24 cellular contexts compared by ENCODE assay signal in genomic region chr3:197837282-197837681, GRCh38. TPM values are rescaled to one million over a fixed set of nuclear protein-coding genes. Genes with fewer than 3 reads are reported as not detected.
A peak's percentile ranks its signal among the peaks of the same experiment; 100 is the strongest.
DNase-seq lines count a peak whose midpoint lies in the region; ATAC-seq, FAIRE-seq and TF ChIP-seq lines count a peak whose summit lies in the region.
"Had no signal": no experiment of that assay in that cellular context is flagged by ENCODE, and none has a peak within 500 bp of the region (broad histone marks: within the 10 kb centered on the region; RNA-seq: fewer than 3 reads in every experiment).

No MANE protein-coding gene starts in this region.

- peaks cover 7 to 10% of the 10 kb centered on the region in 2 experiments for H3K79me1 ChIP-seq in IMR-90 (ENCODE audit: low read depth in 1 of 2, low read length in 2 of 2)

- peaks cover 33% of the 10 kb centered on the region for H3K36me3 ChIP-seq in IMR-90 (ENCODE audit: control insufficient read depth, insufficient read depth, low read length)
- H3K36me3 ChIP-seq in K562 (ENCODE audit: control insufficient read depth, insufficient read depth, low read length), result peaks cover 51% of the 10 kb centered on the region
- peaks cover 10 to 38% of the 10 kb centered on the region in 2 donors for H3K36me3 ChIP-seq in kidney (ENCODE audit: control insufficient read depth in 1 of 2, insufficient read depth in 2 of 2, low read length in 2 of 2)
- H3K36me3 ChIP-seq in gastrocnemius medialis, result peaks cover 0 to 83% of the 10 kb centered on the region in 2 donors

- H3K18ac ChIP-seq in IMR-90 (ENCODE audit: low read depth, low read length), result no peak overlapping the region

- peaks cover 4% of the 10 kb centered on the region for H3K4me1 Mint-ChIP-seq in activated naive CD8-positive, alpha-beta T cell treated with anti-CD3 and anti-CD28 coated beads, Interleukin-2, amount 50 U/mL, for 24 hours
- H3K4me1 Mint-ChIP-seq: CD14-positive monocyte, H9 had no signal

- TF ChIP-seq RAD21 in A549 (conservative IDR thresholded peaks at IDR 0.05 in 1 of 2, IDR thresholded peaks at IDR 0.05 in 1 of 2) (no peak), IMR-90 (IDR thresholded peaks at IDR 0.05; ENCODE audit: low read length) (no peak), K562 (CRISPR knock-in tag; conservative IDR thresholded peaks at IDR 0.05 in 1 of 2, IDR thresholded peaks at IDR 0.05 in 1 of 2) (no peak)

- H3K4me1 ChIP-seq in A549 (no peaks in the 10 kb centered on the region), IMR-90 (ENCODE audit: control insufficient read depth, insufficient read depth, low read length) (no peaks in the 10 kb centered on the region), K562 (replicated peaks in 1 of 2; ENCODE audit: control insufficient read depth in 2 of 2, insufficient read depth in 2 of 2, low read length in 2 of 2) (no peaks in the 10 kb centered on the region), kidney (ENCODE audit: control insufficient read depth in 1 of 2, insufficient read depth in 1 of 2, low read depth in 1 of 2, low read length in 2 of 2) (no peaks in the 10 kb centered on the region), gastrocnemius medialis (no peaks in the 10 kb centered on the region)
- H3K4me1 ChIP-seq: BE2C; BLaER1 treated with 17β-estradiol and CSF1 and Interleukin-3, amounts not matched to agents 10 nM and 100 nM had no signal

- no peak overlapping the region for H3K23ac ChIP-seq in IMR-90 (ENCODE audit: low read depth, low read length)

- H3K27me3 ChIP-seq in IMR-90 (ENCODE audit: control insufficient read depth, insufficient read depth, low read length), result no peaks in the 10 kb centered on the region
- H3K27me3 ChIP-seq in K562 (ENCODE audit: control insufficient read depth in 2 of 2, insufficient read depth in 2 of 2, low read length in 2 of 2), result no peaks in the 10 kb centered on the region
- no peaks in the 10 kb centered on the region for H3K27me3 ChIP-seq in gastrocnemius medialis
- H3K27me3 ChIP-seq: BE2C; BLaER1 treated with 17β-estradiol and CSF1 and Interleukin-3, amounts not matched to agents 10 nM and 100 nM had no signal

- H3K9me1 ChIP-seq in IMR-90 (ENCODE audit: insufficient read depth, low read length) (no peaks in the 10 kb centered on the region), K562 (ENCODE audit: control insufficient read depth, insufficient read depth, low read length) (no peaks in the 10 kb centered on the region)

- TF ChIP-seq EP300 in A549 (IDR thresholded peaks at IDR 0.05) (no peak), K562 (IDR thresholded peaks at IDR 0.05; ENCODE audit: low read length) (no peak)

- 95% methylated on average over 2 of the region's 2 CpGs for WGBS in A549 (ENCODE audit: missing lambda C conversion rate)
- no CpG with 5 or more reads among the region's 2 CpGs for whole genome bisulfite sequencing in IMR-90 (ENCODE audit: extremely low coverage in 2 of 2, insufficient read length in 1 of 2), 2 experiments
- 100% methylated on average over 2 of the region's 2 CpGs for WGBS in K562 (ENCODE audit: insufficient coverage, low coverage, missing lambda C conversion rate)

- H3K4me3 ChIP-seq in A549, result no peak overlapping the region
- no peak overlapping the region for H3K4me3 ChIP-seq in IMR-90 (ENCODE audit: insufficient read depth, low read depth, low read length)
- H3K4me3 ChIP-seq in K562, result no peak overlapping the region
- no peak overlapping the region for H3K4me3 ChIP-seq in kidney (ENCODE audit: low read length in 2 of 2)
- no peak overlapping the region for H3K4me3 ChIP-seq in gastrocnemius medialis
- H3K4me3 ChIP-seq: BLaER1 treated with 17β-estradiol and CSF1 and Interleukin-3, amounts not matched to agents 10 nM and 100 nM; GM23248 had no signal

- no peak overlapping the region for H3K4me3 Mint-ChIP-seq in activated naive CD8-positive, alpha-beta T cell treated with anti-CD3 and anti-CD28 coated beads, Interleukin-2, amount 50 U/mL, for 24 hours
- H3K4me3 Mint-ChIP-seq: CD14-positive monocyte; CD4-positive, alpha-beta T cell; CD8-positive, alpha-beta memory T cell; H9 had no signal

- no TSS peak for BruUV-seq in IMR-90 (replicated peaks; lab: Mats Ljungman, UMichigan)
- no TSS peak for BruUV-seq in K562 (replicated peaks; lab: Mats Ljungman, UMichigan)

- no peak overlapping the region for H2BK20ac ChIP-seq in IMR-90 (ENCODE audit: low read depth, low read length)

- no peaks in the 10 kb centered on the region for H3K9me3 Mint-ChIP-seq in activated naive CD8-positive, alpha-beta T cell treated with anti-CD3 and anti-CD28 coated beads, Interleukin-2, amount 50 U/mL, for 24 hours
- H3K9me3 Mint-ChIP-seq: CD14-positive monocyte; CD4-positive, alpha-beta T cell; CD8-positive, alpha-beta memory T cell; H9 had no signal

- no peak overlapping the region for H4K91ac ChIP-seq in IMR-90 (ENCODE audit: insufficient read depth, low read depth, low read length)

- no peak overlapping the region for H2BK5ac ChIP-seq in IMR-90 (ENCODE audit: low read depth, low read length, poor library complexity, severe bottlenecking)

- DNase-seq in A549 (ENCODE audit: low read depth in 1 of 2, low spot score in 1 of 2) (no peak), IMR-90 (no peak), K562 (ENCODE audit: extremely low read depth in 1 of 4, low spot score in 3 of 4) (no peak), kidney (no peak), gastrocnemius medialis (no peak), Kasumi-1 (lab: John Stamatoyannopoulos, UW) (no peak)
- no peak for DNase-seq in activated naive CD8-positive, alpha-beta T cell treated with anti-CD3 and anti-CD28 coated beads, Interleukin-2, amount 50 U/mL, for 24 hours
- DNase-seq: ACHN; AML-193; BE2C; CD4-positive, alpha-beta T cell; CD8-positive, alpha-beta memory T cell; DMS 273 treated with DMSO at 0.1 percent for 48 hours; DMS79; EL; GF-D8; GM23248; H9 had no signal

- H3K4me2 ChIP-seq in A549, result no peak overlapping the region
- no peak overlapping the region for H3K4me2 ChIP-seq in IMR-90 (ENCODE audit: low read depth, low read length)
- no peak overlapping the region for H3K4me2 ChIP-seq in K562 (ENCODE audit: insufficient read depth, low read length)
- H3K4me2 ChIP-seq: BLaER1 treated with 17β-estradiol and CSF1 and Interleukin-3, amounts not matched to agents 10 nM and 100 nM had no signal

- FAIRE-seq in A549 (lab: Jason Lieb, UNC) (no peak), K562 (lab: Jason Lieb, UNC) (no peak), kidney (lab: Jason Lieb, UNC) (peak; percentile 23)
- FAIRE-seq: D721Med, GM12891, GM18507 had no signal

- no peak overlapping the region for H2AFZ ChIP-seq in IMR-90 (replicated peaks; ENCODE audit: low read length, poor library complexity)
- no peak overlapping the region for H2AFZ ChIP-seq in K562 (ENCODE audit: low read depth, low read length)
- H2AFZ ChIP-seq: GM23248 had no signal

- H3K56ac ChIP-seq in IMR-90 (ENCODE audit: extremely low read depth, insufficient read depth, low read length), result no peak overlapping the region

- H2BK120ac ChIP-seq in IMR-90 (ENCODE audit: low read depth, low read length), result no peak overlapping the region

- no peaks in the 10 kb centered on the region for H4K20me1 ChIP-seq in IMR-90 (ENCODE audit: insufficient read depth, low read length)
- no peaks in the 10 kb centered on the region for H4K20me1 ChIP-seq in K562 (replicated peaks; ENCODE audit: control insufficient read depth, insufficient read depth, low read length)
- H4K20me1 ChIP-seq: BLaER1 treated with 17β-estradiol and CSF1 and Interleukin-3, amounts not matched to agents 10 nM and 100 nM had no signal

- no peak for TF ChIP-seq CTCF in A549 (IDR thresholded peaks at IDR 0.05)
- TF ChIP-seq CTCF in IMR-90 (conservative IDR thresholded peaks at IDR 0.05; ENCODE audit: low read depth, low read length), result no peak
- TF ChIP-seq CTCF in K562 (IDR thresholded peaks at IDR 0.05 in 2 of 3, conservative IDR thresholded peaks at IDR 0.05 in 1 of 3; ENCODE audit: insufficient read depth in 2 of 3, low read depth in 1 of 3, low read length in 3 of 3), result no peak
- no peak for TF ChIP-seq CTCF in kidney (IDR thresholded peaks at IDR 0.05; ENCODE audit: borderline replicate concordance, extremely low read depth, insufficient read depth)
- no peak for TF ChIP-seq CTCF in gastrocnemius medialis (IDR thresholded peaks at IDR 0.05 in 4 of 5, conservative IDR thresholded peaks at IDR 0.05 in 1 of 5)

- TF ChIP-seq POLR2A in A549 (IDR thresholded peaks at IDR 0.05; ENCODE audit: low read length), result no peak
- TF ChIP-seq POLR2A in IMR-90 (IDR thresholded peaks at IDR 0.05; ENCODE audit: low read depth, low read length), result no peak
- TF ChIP-seq POLR2A in K562 (conservative IDR thresholded peaks at IDR 0.05), result no peak
- no peak for TF ChIP-seq POLR2A in gastrocnemius medialis (IDR thresholded peaks at IDR 0.05)

- POLR2A ChIA-PET in A549 (lab: Yijun Ruan, JAX) (no interaction called here), IMR-90 (lab: Charles Lee; ENCODE audit: unreplicated experiment) (no interaction called here), K562 (lab: Yijun Ruan, JAX) (interaction anchor here (0.6 to 1.2 kb wide), 2 partner anchors 8 to 712 kb away, joined by 4 read pairs; no protein-coding TSS in a partner anchor)

- ATAC-seq in A549 (no peak), IMR-90 (ENCODE audit: low read depth) (no peak), K562 (no peak), gastrocnemius medialis (no peak)
- ATAC-seq in activated naive CD8-positive, alpha-beta T cell treated with anti-CD3 and anti-CD28 coated beads, Interleukin-2, amount 50 U/mL, for 24 hours, result no peak
- ATAC-seq: HCT116 had no signal

- CTCF ChIA-PET in A549 (lab: Yijun Ruan, JAX) (no interaction called here), IMR-90 (lab: Yijun Ruan, JAX) (no interaction called here), K562 (lab: Yijun Ruan, JAX; ENCODE audit: low intra/inter-chr PET ratio) (no interaction called here)

- peaks cover 38% of the 10 kb centered on the region for H3K36me3 Mint-ChIP-seq in activated naive CD8-positive, alpha-beta T cell treated with anti-CD3 and anti-CD28 coated beads, Interleukin-2, amount 50 U/mL, for 24 hours (ENCODE audit: low read depth)

- H3K27ac ChIP-seq in A549 (no peak overlapping the region), IMR-90 (ENCODE audit: insufficient read depth, low read length) (no peak overlapping the region), K562 (ENCODE audit: extremely low read depth, low read depth, low read length) (no peak overlapping the region), kidney (ENCODE audit: low read depth in 2 of 2, low read length in 2 of 2) (no peak overlapping the region), gastrocnemius medialis (no peak overlapping the region)
- H3K27ac ChIP-seq: BLaER1 treated with 17β-estradiol and CSF1 and Interleukin-3, amounts not matched to agents 10 nM and 100 nM; GM23248 had no signal

- no peaks in the 10 kb centered on the region for H3K27me3 Mint-ChIP-seq in activated naive CD8-positive, alpha-beta T cell treated with anti-CD3 and anti-CD28 coated beads, Interleukin-2, amount 50 U/mL, for 24 hours
- H3K27me3 Mint-ChIP-seq: CD4-positive, alpha-beta T cell; CD8-positive, alpha-beta memory T cell had no signal

- no peaks in the 10 kb centered on the region for H3K79me2 ChIP-seq in K562 (ENCODE audit: control insufficient read depth, insufficient read depth, low read length)

- H2AK9ac ChIP-seq in IMR-90 (replicated peaks; ENCODE audit: low read depth, low read length, poor library complexity), result no peak overlapping the region

- H4K8ac ChIP-seq in IMR-90 (ENCODE audit: low read depth in 2 of 2, low read length in 2 of 2), result no peak overlapping the region

- no peak overlapping the region for H3K4ac ChIP-seq in IMR-90 (ENCODE audit: low read depth, low read length)

- intact Hi-C loops in IMR-90 (cut with micrococcal nuclease) (loop anchor here (5.0 kb wide), 1 partner anchor 55 kb away; no protein-coding TSS in a partner anchor), K562 (cut with micrococcal nuclease) (no loop called here), kidney (cut with DNase I) (no loop called here), gastrocnemius medialis (cut with DNase I; ENCODE audit: low total_unique reads) (no loop called here)

- no peak overlapping the region for H2BK15ac ChIP-seq in IMR-90 (ENCODE audit: low read depth, low read length)

- H3K9me3 ChIP-seq in A549 (no peaks in the 10 kb centered on the region), IMR-90 (ENCODE audit: control insufficient read depth, insufficient read depth, low read length) (no peaks in the 10 kb centered on the region), K562 (replicated peaks; ENCODE audit: control insufficient read depth, insufficient read depth, low read depth, low read length) (no peaks in the 10 kb centered on the region), kidney (ENCODE audit: control insufficient read depth in 1 of 2, low read length in 2 of 2) (no peaks in the 10 kb centered on the region), gastrocnemius medialis (no peaks in the 10 kb centered on the region)
- H3K9me3 ChIP-seq: BE2C; BLaER1 treated with 17β-estradiol and CSF1 and Interleukin-3, amounts not matched to agents 10 nM and 100 nM had no signal

- no peak overlapping the region for H4K5ac ChIP-seq in IMR-90 (ENCODE audit: low read depth, low read length)

- H3K14ac ChIP-seq in IMR-90 (replicated peaks; ENCODE audit: low read depth, low read length), result no peak overlapping the region

- in situ Hi-C loops in IMR-90 (cut with MboI; ENCODE audit: low sequenced_read_pairs) (no loop called here), K562 (cut with MboI) (no loop called here), gastrocnemius medialis (cut with MboI; ENCODE audit: low sequenced_read_pairs in 4 of 4) (loop anchor here in 1 of 4 donors (10.0 kb wide), 1 partner anchor 58 kb away; no protein-coding TSS in a partner anchor)

- H3K9ac ChIP-seq in IMR-90 (ENCODE audit: low read depth, low read length) (no peak overlapping the region), K562 (ENCODE audit: insufficient read depth in 1 of 2, low read depth in 2 of 2, low read length in 2 of 2) (no peak overlapping the region), kidney (ENCODE audit: low read length in 2 of 2) (no peak overlapping the region)
- H3K9ac ChIP-seq: BLaER1 treated with 17β-estradiol and CSF1 and Interleukin-3, amounts not matched to agents 10 nM and 100 nM; GM23248 had no signal

- dilution Hi-C loops in IMR-90 (cut with HindIII; ENCODE audit: low sequenced_read_pairs, unreplicated experiment), result no loop called here

- H2AK5ac ChIP-seq in IMR-90 (ENCODE audit: low read depth, low read length), result no peak overlapping the region

- H3K27ac Mint-ChIP-seq in activated naive CD8-positive, alpha-beta T cell treated with anti-CD3 and anti-CD28 coated beads, Interleukin-2, amount 50 U/mL, for 24 hours, result no peak overlapping the region
- H3K27ac Mint-ChIP-seq: CD14-positive monocyte; CD4-positive, alpha-beta T cell; H9 had no signal

RNA-seq across cellular contexts. Expression of gene LRCH3, which starts 46.2 kb away (rescaled TPM):
- 44.6 and 66.0 TPM in 2 replicates for polyA plus RNA-seq in A549 (2011; rRNA removed)
- 11.0 and 13.3 TPM in 2 replicates for polyA plus RNA-seq in A549 (2012; cell fraction: cytosol; rRNA removed)
- polyA plus RNA-seq in A549 (2012; cell fraction: nucleus; rRNA removed), result 11.4 and 18.7 TPM in 2 replicates
- 12.1 to 14.2 TPM (median 12.6 TPM) in 3 replicates for polyA plus RNA-seq in A549 (2017; fragmentation: RNase III; extraction: RNeasy Plus Mini Kit Qiagen cat#74134 plus additional on column Dnase treatment)
- 62.9 and 69.4 TPM in 2 replicates for polyA minus RNA-seq in A549 (2011; rRNA and poly(A)+ RNA removed)
- total RNA-seq in IMR-90 (2012; rRNA removed), result 28.5 and 33.1 TPM in 2 replicates
- polyA plus RNA-seq in IMR-90 (2012; rRNA removed), result 30.4 and 40.5 TPM in 2 replicates
- 14.1 and 42.1 TPM in 2 replicates for polyA plus RNA-seq in IMR-90 (2012; cell fraction: cytosol; rRNA removed)
- 19.7 and 60.8 TPM in 2 replicates for polyA plus RNA-seq in IMR-90 (2012; cell fraction: nucleus; rRNA removed; ENCODE audit: low replicate concordance)
- total RNA-seq in K562 (2011; cell fraction: chromatin; rRNA removed; ENCODE audit: low replicate concordance), result 161 and 276 TPM in 2 replicates
- 65.2 and 96.1 TPM in 2 replicates for total RNA-seq in K562 (2011; cell fraction: nucleolus; rRNA removed)
- 143 and 236 TPM in 2 replicates for total RNA-seq in K562 (2011; cell fraction: nucleoplasm; rRNA removed)
- 39.0 and 40.6 TPM in 2 replicates for total RNA-seq in K562 (2014; rRNA removed)
- total RNA-seq in K562 (2014; rRNA removed; fragmentation: Illumina TruSeq; extraction: Trizol), result 26.6 and 33.1 TPM in 2 replicates
- total RNA-seq in K562 (2015; rRNA removed; fragmentation: Illumina TruSeq; extraction: Trizol), result 32.6 and 33.7 TPM in 2 replicates
- 28.6 and 29.2 TPM in 2 replicates for total RNA-seq in K562 (2021)
- polyA plus RNA-seq in K562 (2011; rRNA removed), result 75.3 and 78.4 TPM in 2 replicates
- polyA plus RNA-seq in K562 (2011; cell fraction: cytosol; rRNA removed), result 32.3 and 52.2 TPM in 2 replicates
- polyA plus RNA-seq in K562 (2011; cell fraction: nucleus; rRNA removed), result 110 and 115 TPM in 2 replicates
- 16.3 and 17.8 TPM in 2 replicates for polyA plus RNA-seq in K562 (2012)
- 55.1 and 56.8 TPM in 2 replicates for polyA plus RNA-seq in K562 (2014; fragmentation: Illumina TruSeq; extraction: Trizol)
- 1 to 10 TPM; 4.6 to 5.4 TPM for polyA plus RNA-seq in K562 (2014; fragmentation: Nextera tagmentation; extraction: Ambion mirVana)
- 30.3 and 112 TPM in 2 replicates for polyA plus RNA-seq in K562 (2014; rRNA removed)
- 132 and 162 TPM in 2 replicates for polyA minus RNA-seq in K562 (2011; rRNA and poly(A)+ RNA removed)
- polyA minus RNA-seq in K562 (2011; cell fraction: cytosol; rRNA and poly(A)+ RNA removed), result 27.7 and 35.1 TPM in 2 replicates
- 33.9 and 66.8 TPM in 2 replicates for polyA minus RNA-seq in K562 (2011; cell fraction: nucleus; rRNA and poly(A)+ RNA removed)
- 52.0 TPM for total RNA-seq in kidney
- polyA plus RNA-seq in kidney (ENCODE audit: insufficient read depth, low read depth, low replicate concordance), result 11.6 TPM
- total RNA-seq in gastrocnemius medialis, result 100 to 1,000 TPM in 1 of 4 donors, 10 to 100 TPM in 3; 18.0 to 126 (median 26.7) TPM

Comparison
In these comparisons a context has a peak if more than half of its experiments do, and no peak if none do; other contexts are left out.
1. Of the 35 proteins assayed by ChIP-seq in both K562 and A549: peak only in K562: none; only in A549: none; in both: MAFK; in neither: 34.